Comparison of ENCODE assay signal across 8 cellular contexts in genomic region chr14:22929104-22929847, GRCh38. TPM values are rescaled to one million over a fixed set of nuclear protein-coding genes. Genes with fewer than 3 reads are reported as not detected.
DNase-seq lines count a peak whose midpoint lies in the region; ATAC-seq, FAIRE-seq and TF ChIP-seq lines count a peak whose summit lies in the region.

TSS of gene PRMT5 (minus strand) at chr14:22929376. CDS start at chr14:22929361, 15 bp downstream.

- peak; percentile 64 for TF ChIP-seq POLR2A in endothelial cell of umbilical vein (IDR thresholded peaks at IDR 0.05; ENCODE audit: low read depth, low read length)

- H3K9me3 ChIP-seq in OCI-LY3 (ENCODE audit: insufficient read depth, low read length) (no peaks in the 10 kb centered on the region), endothelial cell of umbilical vein (replicated peaks; ENCODE audit: control insufficient read depth, insufficient read depth, low read length) (no peaks in the 10 kb centered on the region)

- H4K20me1 ChIP-seq in OCI-LY3 (ENCODE audit: insufficient read depth, low read length) (no peaks in the 10 kb centered on the region), endothelial cell of umbilical vein (replicated peaks; ENCODE audit: control insufficient read depth, extremely low read depth, insufficient read depth, low read length) (no peaks in the 10 kb centered on the region)

- no peak within 1 kb of the TSS for H3K4me3 Mint-ChIP-seq in mesothelial cell of epicardium

- no TSS peak for BruUV-seq in endothelial cell of umbilical vein (replicated peaks; lab: Mats Ljungman, UMichigan)

- H3K27me3 ChIP-seq in OCI-LY3 (ENCODE audit: low read depth, low read length) (no peaks in the 10 kb centered on the region), endothelial cell of umbilical vein (ENCODE audit: control insufficient read depth in 2 of 2, insufficient read depth in 2 of 2, low read length in 2 of 2) (no peaks in the 10 kb centered on the region)

- CTCF ChIA-PET in endothelial cell of umbilical vein (lab: Charles Lee) = interaction anchor here (0.7 to 3.1 kb wide), 22 partner anchors 10 to 369 kb away, joined by 3 to 46 read pairs (median 6); partner anchors contain the start of genes AJUBA, HAUS4 and RBM23

- peak within 1 kb of the TSS; percentile 90 for H3K4me2 ChIP-seq in OCI-LY3 (ENCODE audit: low read length)
- H3K4me2 ChIP-seq in endothelial cell of umbilical vein (ENCODE audit: insufficient read depth, low read length) = peak within 1 kb of the TSS; percentile 89

- peaks cover 17% of the 10 kb centered on the region for H3K36me3 ChIP-seq in OCI-LY3 (replicated peaks; ENCODE audit: low read depth, low read length)
- peaks cover 6 to 9% of the 10 kb centered on the region in 2 experiments for H3K36me3 ChIP-seq in endothelial cell of umbilical vein (ENCODE audit: control insufficient read depth in 2 of 2, extremely low read depth in 1 of 2, insufficient read depth in 2 of 2, low read length in 2 of 2)

- POLR2A ChIA-PET in endothelial cell of umbilical vein (lab: Charles Lee) = interaction anchor here (0.5 to 1.9 kb wide), 10 partner anchors 10 to 1274 kb away, joined by 3 to 12 read pairs (median 5); partner anchors contain the start of genes AJUBA, HAUS4 and RBM23

- no peaks in the 10 kb centered on the region for H3K9me3 Mint-ChIP-seq in mesothelial cell of epicardium

- H3K4me1 ChIP-seq in OCI-LY3 (ENCODE audit: low read length) (peaks cover 20% of the 10 kb centered on the region), endothelial cell of umbilical vein (ENCODE audit: control insufficient read depth, extremely low read depth, insufficient read depth, low read length) (peaks cover 16% of the 10 kb centered on the region)

- no peak within 1 kb of the TSS for H3K27ac Mint-ChIP-seq in mesothelial cell of epicardium

- H3K36me3 Mint-ChIP-seq in mesothelial cell of epicardium = peaks cover 15% of the 10 kb centered on the region

- H3K27me3 Mint-ChIP-seq in mesothelial cell of epicardium (ENCODE audit: low read depth) = no peaks in the 10 kb centered on the region

- H3K9ac ChIP-seq in OCI-LY3 (ENCODE audit: low read length) (peak within 1 kb of the TSS; percentile 92), endothelial cell of umbilical vein (replicated peaks; ENCODE audit: extremely low read depth, insufficient read depth, low read length) (peak within 1 kb of the TSS; percentile 83)

- DNase-seq in DMS 273 treated with DMSO at 0.1 percent for 48 hours (lab: John Stamatoyannopoulos, UW) = peak; percentile 99
- peak; percentile 93 for DNase-seq in HuH-7.5 (ENCODE audit: low spot score)
- peak; percentile 100 for DNase-seq in activated CD8-positive, alpha-beta memory T cell treated with anti-CD3 and anti-CD28 coated beads, Interleukin-2, amount 50 U/mL, for 48 hours
- peak; percentile 100 for DNase-seq in endothelial cell of umbilical vein (ENCODE audit: low read depth, low spot score)
- DNase-seq in mesothelial cell of epicardium (ENCODE audit: low spot score in 2 of 2, unreplicated experiment in 2 of 2) = peak; percentile 94 to 99
- peak; percentile 95 to 96 for DNase-seq in stimulated activated CD8-positive, alpha-beta memory T cell treated with anti-CD3 and anti-CD28 coated beads, Interleukin-15, amount 100 ng/mL, for 48 hours (ENCODE audit: low read depth in 2 of 2)

- H2AFZ ChIP-seq in OCI-LY3 (ENCODE audit: low read depth, low read length) (peak within 1 kb of the TSS; percentile 72), endothelial cell of umbilical vein (ENCODE audit: low read depth, low read length) (peak within 1 kb of the TSS; percentile 76)

- peaks cover 23% of the 10 kb centered on the region for H3K4me1 Mint-ChIP-seq in mesothelial cell of epicardium

- H3K4me3 ChIP-seq in OCI-LY3 (ENCODE audit: low read length) = peak within 1 kb of the TSS; percentile 94
- peak within 1 kb of the TSS; percentile 66 to 95 (median 81) for H3K4me3 ChIP-seq in endothelial cell of umbilical vein (replicated peaks in 1 of 3; ENCODE audit: insufficient read depth in 1 of 3, low read depth in 1 of 3, low read length in 3 of 3)

- intact Hi-C loops in endothelial cell of umbilical vein (cut with micrococcal nuclease) = loop anchor here (1.0 to 5.0 kb wide), 4 partner anchors 10 to 340 kb away; partner anchors contain the start of genes CDH24, DAD1 and RBM23

- H3K9me1 ChIP-seq in endothelial cell of umbilical vein (replicated peaks; ENCODE audit: control insufficient read depth, extremely low read depth, insufficient read depth, low read length) = no peaks in the 10 kb centered on the region

- dilution Hi-C loops in endothelial cell of umbilical vein (cut with MboI; ENCODE audit: extremely low pct_ligation_motif_present, low sequenced_read_pairs) = no loop called here

- H3K27ac ChIP-seq in OCI-LY3 (ENCODE audit: low read length) (peak within 1 kb of the TSS; percentile 67), endothelial cell of umbilical vein (ENCODE audit: insufficient read depth, low read depth, low read length) (peak within 1 kb of the TSS; percentile 68)

- peak; percentile 89 for ATAC-seq in GM21528 (IDR thresholded peaks at IDR 0.05; ENCODE audit: low FRiP score, unreplicated experiment)

- TF ChIP-seq CTCF in OCI-LY3 (IDR thresholded peaks at IDR 0.05; ENCODE audit: low read depth, low read length) (no peak), endothelial cell of umbilical vein (IDR thresholded peaks at IDR 0.05; ENCODE audit: extremely low read depth in 1 of 2, insufficient read depth in 1 of 2, low read depth in 1 of 2, low read length in 2 of 2) (no peak), mesothelial cell of epicardium (IDR thresholded peaks at IDR 0.05; ENCODE audit: unreplicated experiment) (no peak)

- peaks cover 29% of the 10 kb centered on the region for H3K79me2 ChIP-seq in OCI-LY3 (ENCODE audit: low read length)
- H3K79me2 ChIP-seq in endothelial cell of umbilical vein (ENCODE audit: control insufficient read depth, insufficient read depth, low read length) = peaks cover 16% of the 10 kb centered on the region

- FAIRE-seq in endothelial cell of umbilical vein (lab: Jason Lieb, UNC) = peak; percentile 100

TF ChIP-seq in endothelial cell of umbilical vein, 7 proteins besides CTCF, POLR2A, EP300 and RAD21:
- no peak for TF ChIP-seq JUN (IDR thresholded peaks at IDR 0.05; ENCODE audit: borderline replicate concordance, insufficient read depth, insufficient read length, low read depth)
- peak; percentile 65 for TF ChIP-seq GATA2 (IDR thresholded peaks at IDR 0.05; ENCODE audit: insufficient read depth, insufficient read length, low read depth, low read length)
- TF ChIP-seq EZH2 (IDR thresholded peaks at IDR 0.05; ENCODE audit: borderline replicate concordance, low read depth, low read length, severe bottlenecking) = no peak
- no peak for TF ChIP-seq MAX (IDR thresholded peaks at IDR 0.05; ENCODE audit: insufficient read depth, insufficient read length)
- no peak for TF ChIP-seq FOS (IDR thresholded peaks at IDR 0.05; ENCODE audit: borderline replicate concordance, insufficient read depth, low read length)
- TF ChIP-seq MYC (IDR thresholded peaks at IDR 0.05; ENCODE audit: low read depth, low read length) = peak; percentile 69
- peak; percentile 59 for TF ChIP-seq POLR2AphosphoS5 (IDR thresholded peaks at IDR 0.05; ENCODE audit: insufficient read depth, low read depth, low read length)
TF ChIP-seq in endothelial cell of umbilical vein: peak in this region for 3.

RNA-seq across cellular contexts. Expression of gene PRMT5, which starts in this region (rescaled TPM):
- 67.2 and 73.1 TPM in 2 replicates for total RNA-seq in endothelial cell of umbilical vein
- polyA plus RNA-seq in endothelial cell of umbilical vein = 185 and 197 TPM in 2 replicates
- 149 and 155 TPM in 2 replicates for polyA plus RNA-seq in endothelial cell of umbilical vein (2011; cell fraction: cytosol; rRNA removed)
- polyA plus RNA-seq in endothelial cell of umbilical vein (2011; cell fraction: nucleus; rRNA removed) = 153 and 169 TPM in 2 replicates
- 59.8 and 91.5 TPM in 2 replicates for polyA plus RNA-seq in endothelial cell of umbilical vein (2012)
- 170 and 188 TPM in 2 replicates for polyA minus RNA-seq in endothelial cell of umbilical vein
- polyA minus RNA-seq in endothelial cell of umbilical vein (2011; cell fraction: cytosol; rRNA and poly(A)+ RNA removed) = 142 TPM
- polyA minus RNA-seq in endothelial cell of umbilical vein (2011; cell fraction: nucleus; rRNA and poly(A)+ RNA removed) = 38.8 and 62.8 TPM in 2 replicates
- 86.2 to 89.8 TPM (median 86.2 TPM) in 3 replicates for total RNA-seq in mesothelial cell of epicardium

Comparison
In these comparisons a context has a peak if more than half of its experiments do, and no peak if none do; other contexts are left out.
1. Peak in every context shown above with its lines: DNase-seq, ATAC-seq, H3K4me3 ChIP-seq and H3K27ac ChIP-seq.